24 cellular contexts compared by ENCODE assay signal in the genomic region with DNA sequence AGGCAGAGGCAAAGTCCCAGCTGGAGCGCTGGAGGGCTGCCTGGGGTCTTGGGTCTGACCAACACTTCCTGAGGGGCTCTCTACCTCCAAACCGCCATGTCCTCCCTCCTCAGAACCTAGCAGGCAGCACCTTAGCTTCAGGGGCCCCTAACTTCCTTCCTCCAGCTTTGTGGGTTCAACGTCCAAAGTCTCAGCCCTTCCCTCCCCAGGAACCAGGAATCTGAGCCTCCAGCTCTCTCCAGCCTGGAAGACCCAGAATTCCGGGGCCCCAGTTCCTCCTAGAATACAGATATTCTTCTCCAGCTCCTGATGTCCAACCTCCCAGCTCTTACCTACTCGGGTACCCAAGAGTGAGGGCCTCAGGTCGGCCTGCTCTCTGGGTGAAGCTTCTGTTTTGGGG. TPM values are rescaled to one million over a fixed set of nuclear protein-coding genes. Genes with fewer than 3 reads are reported as not detected.
DNase-seq lines count a peak whose midpoint lies in the region; ATAC-seq and TF ChIP-seq lines count a peak whose summit lies in the region.
"Had no signal": no experiment of that assay in that cellular context is flagged by ENCODE, and none has a peak within 500 bp of the region (broad histone marks: within the 10 kb centered on the region; RNA-seq: fewer than 3 reads in every experiment).

No MANE protein-coding gene starts in this region.

- DNase-seq in type B pancreatic cell (ENCODE audit: extremely low spot score, unreplicated experiment), result no peak
- DNase-seq in uterus, result no peak
- no peak for DNase-seq in cerebellum (ENCODE audit: low spot score)
- DNase-seq: Calu3; CD8-positive, alpha-beta T cell; GDM1; HFFc6; NCI-H1694; NCI-H2081; NCI-H2171; NCI-H345; NCI-H524; NCI-H774; NK-92 treated with Interleukin-12 subunit alpha and Interleukin-12 subunit beta, amount 100 ng/mL, for 24 hours had no signal

- peak overlapping the region; percentile 4; the same call in 1 of the 2 replicates for H2AFZ ChIP-seq in Loucy (ENCODE audit: low read length)

- peaks cover 55% of the 10 kb centered on the region for H3K4me1 Mint-ChIP-seq in dendritic cell treated with granulocyte-macrophage colony-stimulating factor and Interleukin-4, amounts not matched to agents 40 ng/mL and 50 ng/mL, for 4 days (ENCODE audit: low read depth)
- H3K4me1 Mint-ChIP-seq in type B pancreatic cell (ENCODE audit: unreplicated experiment), result no peaks in the 10 kb centered on the region

- H3K9ac ChIP-seq in Loucy (ENCODE audit: low read depth, low read length, poor library complexity, severe bottlenecking), result peak overlapping the region; percentile 25
- peak overlapping the region in 1 of 2 donors; percentile 49 for H3K9ac ChIP-seq in mucosa of rectum (ENCODE audit: low read depth in 1 of 2, low read length in 2 of 2)
- H3K9ac ChIP-seq: KMS-11 had no signal

- no peak for TF ChIP-seq POLR2A in uterus (IDR thresholded peaks at IDR 0.05)

- no peaks in the 10 kb centered on the region for H4K20me1 ChIP-seq in Loucy (ENCODE audit: insufficient read depth, low read length, poor library complexity, severe bottlenecking)

- H3K27ac ChIP-seq in mucosa of rectum (ENCODE audit: low read depth in 2 of 2, low read length in 2 of 2), result peak overlapping the region; percentile 58 to 72
- H3K27ac ChIP-seq in uterus, result no peak overlapping the region
- H3K27ac ChIP-seq: HL-60, KMS-11 had no signal

- no peaks in the 10 kb centered on the region for H3K9me3 ChIP-seq in Loucy (ENCODE audit: insufficient read depth, low read depth, low read length)
- no peaks in the 10 kb centered on the region for H3K9me3 ChIP-seq in mucosa of rectum (ENCODE audit: control insufficient read depth in 2 of 2, low read length in 2 of 2)
- no peaks in the 10 kb centered on the region for H3K9me3 ChIP-seq in uterus

- intact Hi-C loops in dendritic cell treated with granulocyte-macrophage colony-stimulating factor and Interleukin-4, amounts not matched to agents 40 ng/mL and 50 ng/mL, for 4 days (cut with micrococcal nuclease), result no loop called here
- intact Hi-C loops in uterus (cut with DNase I; ENCODE audit: low total_unique reads), result no loop called here

- H3K27ac Mint-ChIP-seq in dendritic cell treated with granulocyte-macrophage colony-stimulating factor and Interleukin-4, amounts not matched to agents 40 ng/mL and 50 ng/mL, for 4 days, result peak overlapping the region; percentile 94
- peak overlapping the region; percentile 55 for H3K27ac Mint-ChIP-seq in type B pancreatic cell
- H3K27ac Mint-ChIP-seq: CD8-positive, alpha-beta T cell; HFFc6 had no signal

- no peaks in the 10 kb centered on the region for H3K9me3 Mint-ChIP-seq in dendritic cell treated with granulocyte-macrophage colony-stimulating factor and Interleukin-4, amounts not matched to agents 40 ng/mL and 50 ng/mL, for 4 days
- H3K9me3 Mint-ChIP-seq in type B pancreatic cell, result no peaks in the 10 kb centered on the region
- H3K9me3 Mint-ChIP-seq: CD8-positive, alpha-beta T cell; HFFc6 had no signal

- no peaks in the 10 kb centered on the region for H3K27me3 Mint-ChIP-seq in dendritic cell treated with granulocyte-macrophage colony-stimulating factor and Interleukin-4, amounts not matched to agents 40 ng/mL and 50 ng/mL, for 4 days
- peaks cover 14% of the 10 kb centered on the region for H3K27me3 Mint-ChIP-seq in type B pancreatic cell

- TF ChIP-seq CTCF in Loucy (conservative IDR thresholded peaks at IDR 0.05; ENCODE audit: low read length), result no peak
- TF ChIP-seq CTCF in type B pancreatic cell (conservative IDR thresholded peaks at IDR 0.05), result no peak
- TF ChIP-seq CTCF in uterus (IDR thresholded peaks at IDR 0.05), result no peak

- H3K36me3 ChIP-seq in Loucy (ENCODE audit: insufficient read depth, low read length) (no peaks in the 10 kb centered on the region), mucosa of rectum (ENCODE audit: control insufficient read depth in 2 of 2, insufficient read depth in 2 of 2, low read length in 2 of 2) (no peaks in the 10 kb centered on the region), uterus (no peaks in the 10 kb centered on the region)

- no peak for ATAC-seq in GM19463 (IDR thresholded peaks at IDR 0.05; ENCODE audit: unreplicated experiment)
- ATAC-seq: CD8-positive, alpha-beta T cell; Panc1; SK-N-SH treated with all-trans-retinoic acid at 6 μM for 48 hours had no signal

- H3K4me3 Mint-ChIP-seq in dendritic cell treated with granulocyte-macrophage colony-stimulating factor and Interleukin-4, amounts not matched to agents 40 ng/mL and 50 ng/mL, for 4 days, result peak overlapping the region; percentile 77
- no peak overlapping the region for H3K4me3 Mint-ChIP-seq in type B pancreatic cell
- H3K4me3 Mint-ChIP-seq: CD8-positive, alpha-beta T cell; HFFc6 had no signal

- H3K4me1 ChIP-seq in Loucy (ENCODE audit: insufficient read depth, low read length, poor library complexity, severe bottlenecking), result peaks cover 12% of the 10 kb centered on the region
- H3K4me1 ChIP-seq in mucosa of rectum (ENCODE audit: control insufficient read depth in 2 of 2, insufficient read depth in 2 of 2, low read length in 2 of 2), result peaks cover 19 to 23% of the 10 kb centered on the region in 2 donors
- H3K4me1 ChIP-seq in uterus, result no peaks in the 10 kb centered on the region

- H3F3A ChIP-seq in Loucy (ENCODE audit: low read depth), result no peaks in the 10 kb centered on the region

- no peaks in the 10 kb centered on the region for H3K9me2 ChIP-seq in Loucy (replicated peaks; ENCODE audit: low read depth, low read length)

- H3K4me3 ChIP-seq in Loucy (ENCODE audit: low read length, poor library complexity, severe bottlenecking), result no peak overlapping the region
- peak overlapping the region; percentile 55 to 59 for H3K4me3 ChIP-seq in mucosa of rectum (ENCODE audit: low read length in 2 of 2)
- H3K4me3 ChIP-seq in uterus, result no peak overlapping the region

- H3K36me3 Mint-ChIP-seq in dendritic cell treated with granulocyte-macrophage colony-stimulating factor and Interleukin-4, amounts not matched to agents 40 ng/mL and 50 ng/mL, for 4 days (ENCODE audit: low read depth), result peaks cover 75% of the 10 kb centered on the region
- no peaks in the 10 kb centered on the region for H3K36me3 Mint-ChIP-seq in type B pancreatic cell
- H3K36me3 Mint-ChIP-seq: CD8-positive, alpha-beta T cell had no signal

- no peaks in the 10 kb centered on the region for H3K79me2 ChIP-seq in Loucy (ENCODE audit: insufficient read depth, low read length)

- H3K27me3 ChIP-seq in Loucy (ENCODE audit: insufficient read depth, low read length, poor library complexity, severe bottlenecking) (no peaks in the 10 kb centered on the region), mucosa of rectum (ENCODE audit: control insufficient read depth in 2 of 2, insufficient read depth in 2 of 2, low read length in 2 of 2) (no peaks in the 10 kb centered on the region), uterus (no peaks in the 10 kb centered on the region)

- peak overlapping the region; percentile 52 for H3K4me2 ChIP-seq in Loucy (ENCODE audit: low read depth, low read length, poor library complexity, severe bottlenecking)
- H3K4me2 ChIP-seq: KMS-11 had no signal

RNA-seq across cellular contexts. Expression of a gene that starts 3.7 kb away (rescaled TPM):
- 1.2 and 1.6 TPM in 2 replicates for total RNA-seq in type B pancreatic cell (ENCODE audit: low replicate concordance)
- total RNA-seq in uterus, result 1 to 10 TPM in 1 of 4 donors, not detected in 3; 2.6 TPM
- total RNA-seq in cerebellum, result 0.73 TPM
- total RNA-seq: Calu3; CD8-positive, alpha-beta T cell; HFFc6; HT1080; M059J had no signal

RNA-seq across cellular contexts. Expression of a gene that starts 18.2 kb away (rescaled TPM):
- total RNA-seq in type B pancreatic cell (ENCODE audit: low replicate concordance), result 26.9 and 32.9 TPM in 2 replicates
- total RNA-seq in uterus, result 10 to 100 TPM; 12.4 to 65.6 (median 15.9) TPM
- 17.1 TPM for total RNA-seq in cerebellum

RNA-seq across cellular contexts. Expression of a gene that starts 33.1 kb away (rescaled TPM):
- total RNA-seq in type B pancreatic cell (ENCODE audit: low replicate concordance) (0.33 and 0.87 TPM in 2 replicates), uterus (1 to 10 TPM in 1 of 4 donors, under 1 TPM in 1, not detected in 2; 0.14 to 4.6 TPM), cerebellum (0.45 TPM)
- total RNA-seq: HFFc6, HT1080 had no signal

RNA-seq across cellular contexts. Expression of a gene that starts 37.7 kb away (rescaled TPM):
- total RNA-seq in type B pancreatic cell (ENCODE audit: low replicate concordance) (9.8 and 32.3 TPM in 2 replicates), uterus (10 to 100 TPM in 2 of 4 donors, 1 to 10 TPM in 1, not detected in 1; 4.1 to 17.1 (median 12.0) TPM), cerebellum (69.8 TPM)

RNA-seq across cellular contexts. Expression of a gene that starts 41.6 kb away (rescaled TPM):
- total RNA-seq in type B pancreatic cell (ENCODE audit: low replicate concordance), result 37.8 and 50.7 TPM in 2 replicates
- 10 to 100 TPM in 3 of 4 donors, 1 to 10 TPM in 1; 1.3 to 37.4 (median 25.6) TPM for total RNA-seq in uterus
- total RNA-seq in cerebellum, result 12.5 TPM

Comparison
In these comparisons a context has a peak if more than half of its experiments do, and no peak if none do; other contexts are left out.
1. H3K4me3 ChIP-seq: peak in mucosa of rectum (2 of 2); none in Loucy (single experiment) and uterus (0 of 2).
2. H3K27ac ChIP-seq: peak in mucosa of rectum (2 of 2); none in uterus (0 of 2).